ENCODE assay signal across 1 cellular context in genomic region chr6:16224409-16224808, GRCh38.
TF ChIP-seq lines count a peak whose summit lies in the region.

No MANE protein-coding gene starts in this region.

TF ChIP-seq in K562, 482 proteins besides CTCF, POLR2A, EP300 and RAD21 (continued from another document and continues in another):
- TF ChIP-seq ZNF407 (IDR thresholded peaks at IDR 0.05; ENCODE audit: low read depth) (no peak), CEBPB (tag; IDR thresholded peaks at IDR 0.05) (peak; percentile 86), ZNF639 (CRISPR knock-in tag; conservative IDR thresholded peaks at IDR 0.05 in 1 of 2, IDR thresholded peaks at IDR 0.05 in 1 of 2) (0 out of 4 replicates have a peak, but pooled peaks of 1 of the 2 experiments have one; percentile 47), FOS (IDR thresholded peaks at IDR 0.05; ENCODE audit: extremely low read depth, insufficient read length) (no peak), ZNF589 (CRISPR knock-in tag; IDR thresholded peaks at IDR 0.05; ENCODE audit: low read depth) (no peak), SRSF3 (IDR thresholded peaks at IDR 0.05; ENCODE audit: insufficient read depth, low read length) (no peak), CGGBP1 (CRISPR knock-in tag; IDR thresholded peaks at IDR 0.05) (no peak), GABPB2 (CRISPR knock-in tag; conservative IDR thresholded peaks at IDR 0.05) (no peak), TCF7 (IDR thresholded peaks at IDR 0.05; ENCODE audit: borderline replicate concordance) (no peak), STAG1 (CRISPR knock-in tag; IDR thresholded peaks at IDR 0.05; ENCODE audit: borderline replicate concordance) (no peak), ZNF395 (CRISPR knock-in tag; IDR thresholded peaks at IDR 0.05) (peak; percentile 95; the same call in 1 of the 2 replicates), STAT5B (CRISPR knock-in tag; IDR thresholded peaks at IDR 0.05) (no peak), ARID1B (IDR thresholded peaks at IDR 0.05) (peak; percentile 97), JUN (IDR thresholded peaks at IDR 0.05; ENCODE audit: borderline replicate concordance, low read depth, low read length) (no peak), JUN (CRISPR knock-in tag; IDR thresholded peaks at IDR 0.05; ENCODE audit: borderline replicate concordance) (no peak), ZNF121 (CRISPR knock-in tag; conservative IDR thresholded peaks at IDR 0.05) (no peak), ZNF766 (CRISPR knock-in tag; conservative IDR thresholded peaks at IDR 0.05) (peak; percentile 84), KDM5B (IDR thresholded peaks at IDR 0.05; ENCODE audit: insufficient replicate concordance, low read depth, low read length) (no peak), CREBBP (IDR thresholded peaks at IDR 0.05; ENCODE audit: low read depth, low read length) (no peak), ZNF274 (IDR thresholded peaks at IDR 0.05; ENCODE audit: borderline replicate concordance, low read depth, low read length) (no peak), YY1 (IDR thresholded peaks at IDR 0.05; ENCODE audit: borderline replicate concordance in 1 of 3, control insufficient read depth in 1 of 3, extremely low read depth in 1 of 3, insufficient read depth in 3 of 3, insufficient read length in 1 of 3, insufficient replicate concordance in 2 of 3, low read depth in 1 of 3, low read length in 2 of 3) (no peak), ZKSCAN3 (CRISPR knock-in tag; IDR thresholded peaks at IDR 0.05) (peak; percentile 59; the same call in 1 of the 2 replicates), SMARCC2 (IDR thresholded peaks at IDR 0.05; ENCODE audit: low read depth) (peak; percentile 91), ZNF551 (CRISPR knock-in tag; IDR thresholded peaks at IDR 0.05) (no peak), THRA (IDR thresholded peaks at IDR 0.05) (no peak), ZNF197 (CRISPR knock-in tag; IDR thresholded peaks at IDR 0.05; ENCODE audit: low read depth) (0 out of 2 replicates have a peak, but pooled peaks have one; percentile 62), EZH2 (IDR thresholded peaks at IDR 0.05; ENCODE audit: borderline replicate concordance, low read depth, low read length) (no peak), SAFB2 (IDR thresholded peaks at IDR 0.05; ENCODE audit: borderline replicate concordance, low read depth, low read length, severe bottlenecking) (no peak), ZNF280B (CRISPR knock-in tag; IDR thresholded peaks at IDR 0.05) (no peak), ZNF717 (CRISPR knock-in tag; IDR thresholded peaks at IDR 0.05) (no peak), RNF2 (IDR thresholded peaks at IDR 0.05) (peak; percentile 82; the same call in 1 of the 2 replicates), NONO (IDR thresholded peaks at IDR 0.05; ENCODE audit: low read depth in 2 of 2, low read length in 1 of 2) (no peak), CBFA2T3 (IDR thresholded peaks at IDR 0.05) (peak; percentile 93), HMGN3 (IDR thresholded peaks at IDR 0.05; ENCODE audit: borderline replicate concordance, extremely low read depth, insufficient read length, low read depth, low read length) (peak; percentile 70), CXXC5 (CRISPR knock-in tag; IDR thresholded peaks at IDR 0.05) (peak; percentile 67; the same call in 1 of the 2 replicates), HES1 (IDR thresholded peaks at IDR 0.05; ENCODE audit: low read depth) (peak; percentile 39; the same call in 1 of the 2 replicates), PTBP1 (IDR thresholded peaks at IDR 0.05; ENCODE audit: low read depth, low read length) (no peak), CHD4 (IDR thresholded peaks at IDR 0.05; ENCODE audit: insufficient read depth, insufficient replicate concordance, low read depth, low read length, poor library complexity, severe bottlenecking) (no peak), SPI1 (IDR thresholded peaks at IDR 0.05; ENCODE audit: borderline replicate concordance, low read depth, low read length) (peak; percentile 99), CC2D1A (IDR thresholded peaks at IDR 0.05) (peak; percentile 26; the same call in 1 of the 2 replicates), CREB5 (CRISPR knock-in tag; IDR thresholded peaks at IDR 0.05) (no peak), ZNF584 (CRISPR knock-in tag; IDR thresholded peaks at IDR 0.05; ENCODE audit: low read depth) (no peak), BDP1 (IDR thresholded peaks at IDR 0.05; ENCODE audit: insufficient read depth, insufficient read length) (no peak), ZNF175 (CRISPR knock-in tag; IDR thresholded peaks at IDR 0.05; ENCODE audit: low read depth) (peak; percentile 79; the same call in 1 of the 2 replicates), RBM14 (IDR thresholded peaks at IDR 0.05; ENCODE audit: borderline replicate concordance, insufficient read depth, low read depth, low read length) (no peak), MBD2 (IDR thresholded peaks at IDR 0.05; ENCODE audit: borderline replicate concordance, low read depth) (peak; percentile 73), DIDO1 (tag; IDR thresholded peaks at IDR 0.05; ENCODE audit: low read depth) (no peak), SRSF7 (optimal IDR thresholded peaks at IDR 0.05; ENCODE audit: low read depth, low read length) (no peak), CREM (IDR thresholded peaks at IDR 0.05; ENCODE audit: low read depth) (peak; percentile 82), FOXA1 (IDR thresholded peaks at IDR 0.05; ENCODE audit: borderline replicate concordance) (no peak)
